8 cellular contexts compared by ENCODE assay signal in genomic region chr2:99489758-99490087, GRCh38. TPM values are rescaled to one million over a fixed set of nuclear protein-coding genes. Genes with fewer than 3 reads are reported as not detected.
DNase-seq lines count a peak whose midpoint lies in the region; ATAC-seq and TF ChIP-seq lines count a peak whose summit lies in the region.

Gene REV1 (minus strand): TSS chr2:99490017. CDS start chr2:99464975, 25,042 bp downstream.

- H3K36me3 Mint-ChIP-seq in IgD-negative memory B cell, result no peaks in the 10 kb centered on the region
- no peaks in the 10 kb centered on the region for H3K36me3 Mint-ChIP-seq in chondrocyte (ENCODE audit: low read depth)

- H3K9me3 ChIP-seq in BLaER1 (no peaks in the 10 kb centered on the region), upper lobe of left lung (no peaks in the 10 kb centered on the region)

- peak within 1 kb of the TSS; percentile 92 for H3K9ac ChIP-seq in BLaER1

- H3K27me3 Mint-ChIP-seq in IgD-negative memory B cell, result no peaks in the 10 kb centered on the region
- peaks cover 2% of the 10 kb centered on the region for H3K27me3 Mint-ChIP-seq in chondrocyte (ENCODE audit: low read depth)

- peak within 1 kb of the TSS; percentile 85 for H3K4me2 ChIP-seq in BLaER1

- H4K20me1 ChIP-seq in BLaER1, result peaks cover 47% of the 10 kb centered on the region

- ATAC-seq in upper lobe of left lung (ENCODE audit: low FRiP score in 2 of 2) (no peak), HG03520 (IDR thresholded peaks at IDR 0.05; ENCODE audit: unreplicated experiment) (no peak), GM21737 (IDR thresholded peaks at IDR 0.05; ENCODE audit: unreplicated experiment) (no peak)

- no peaks in the 10 kb centered on the region for H3K9me3 Mint-ChIP-seq in IgD-negative memory B cell
- H3K9me3 Mint-ChIP-seq in chondrocyte (ENCODE audit: low read depth), result no peaks in the 10 kb centered on the region

- no CpG with 5 or more reads among the region's 51 CpGs for WGBS in upper lobe of left lung, 2 donors

- H3K4me3 Mint-ChIP-seq in IgD-negative memory B cell, result peak within 1 kb of the TSS; percentile 94 to 99 (median 98)
- peak within 1 kb of the TSS; percentile 99 for H3K4me3 Mint-ChIP-seq in chondrocyte (ENCODE audit: unreplicated experiment)

- peak within 1 kb of the TSS; percentile 96 for H3K4me3 ChIP-seq in BLaER1
- H3K4me3 ChIP-seq in upper lobe of left lung, result peak within 1 kb of the TSS; percentile 84 to 99 (median 90)

- H3K27ac ChIP-seq in BLaER1, result peak within 1 kb of the TSS; percentile 94
- H3K27ac ChIP-seq in upper lobe of left lung, result peak within 1 kb of the TSS; percentile 91 to 100 (median 96)

- H3K27me3 ChIP-seq in BLaER1 (no peaks in the 10 kb centered on the region), upper lobe of left lung (no peaks in the 10 kb centered on the region)

- H3K36me3 ChIP-seq in BLaER1 (no peaks in the 10 kb centered on the region), upper lobe of left lung (no peaks in the 10 kb centered on the region)

- H3K27ac Mint-ChIP-seq in IgD-negative memory B cell (peak within 1 kb of the TSS; percentile 93 to 99 (median 98)), chondrocyte (ENCODE audit: unreplicated experiment) (peak within 1 kb of the TSS; percentile 96)

- H3K4me1 ChIP-seq in BLaER1 (peaks cover 45% of the 10 kb centered on the region), upper lobe of left lung (peaks cover 14 to 38% (median 19%) of the 10 kb centered on the region in 4 donors)

- TF ChIP-seq EP300 in upper lobe of left lung (IDR thresholded peaks at IDR 0.05), result no peak

- no peak for TF ChIP-seq CTCF in chondrocyte (IDR thresholded peaks at IDR 0.05)
- TF ChIP-seq CTCF in upper lobe of left lung (IDR thresholded peaks at IDR 0.05), result no peak

- peak in 3 of 4 donors; percentile 30 to 83 (median 63) for TF ChIP-seq POLR2A in upper lobe of left lung (IDR thresholded peaks at IDR 0.05)

- peaks cover 18 to 24% (median 22%) of the 10 kb centered on the region in 3 donors for H3K4me1 Mint-ChIP-seq in IgD-negative memory B cell
- peaks cover 29% of the 10 kb centered on the region for H3K4me1 Mint-ChIP-seq in chondrocyte (ENCODE audit: low read depth)

- DNase-seq in chondrocyte (ENCODE audit: low spot score) (no peak), lung microvascular endothelial cell (ENCODE audit: low read depth in 2 of 2) (no peak), upper lobe of left lung (no peak), D341Med (ENCODE audit: low spot score) (no peak)

RNA-seq across cellular contexts. Expression of gene REV1, which starts in this region (rescaled TPM):
- polyA plus RNA-seq in IgD-negative memory B cell, result 15.8 TPM
- total RNA-seq in chondrocyte (24.4 to 32.8 TPM (median 25.0 TPM) in 3 replicates), lung microvascular endothelial cell (20.7 and 33.3 TPM in 2 replicates), upper lobe of left lung (100 to 1,000 TPM in 2 of 6 donors, 10 to 100 TPM in 4; 34.6 to 135 (median 61.8) TPM)
